ENCODE assay signal across 9 cellular contexts in the genomic region with DNA sequence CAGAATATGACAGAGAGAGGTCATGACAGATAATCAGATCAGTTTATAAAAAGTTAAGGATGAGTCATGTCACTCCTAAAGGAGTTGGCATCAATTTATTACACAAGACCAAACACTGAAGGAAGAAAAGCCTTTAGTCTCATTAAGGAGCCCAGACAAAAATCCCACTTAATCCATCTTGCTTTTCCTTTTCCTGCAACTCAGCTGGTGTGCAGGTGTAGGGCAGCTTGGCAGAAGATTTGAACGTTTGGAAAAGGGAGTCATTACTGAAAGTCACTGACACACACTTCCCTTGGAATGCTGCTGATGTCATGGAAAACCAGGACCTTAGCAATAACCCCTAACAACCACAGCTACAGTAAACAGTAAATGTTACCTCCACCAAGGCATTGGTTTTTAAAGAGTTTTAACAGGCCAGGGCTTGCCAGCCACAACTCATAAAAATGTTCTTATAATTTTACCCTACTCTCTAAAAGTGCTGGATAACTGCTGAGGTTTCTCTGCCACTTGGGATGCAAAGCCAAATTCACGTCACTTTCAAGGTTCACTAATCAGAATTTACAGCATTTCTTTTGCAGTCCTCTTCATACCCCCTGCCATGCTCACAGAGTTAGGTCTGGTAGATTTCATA.
A peak's percentile ranks its signal among the peaks of the same experiment; 100 is the strongest.
DNase-seq lines count a peak whose midpoint lies in the region; ATAC-seq and TF ChIP-seq lines count a peak whose summit lies in the region.
"Had no signal": no experiment of that assay in that cellular context is flagged by ENCODE, and none has a peak within 500 bp of the region (broad histone marks: within the 10 kb centered on the region; RNA-seq: fewer than 3 reads in every experiment).

No MANE protein-coding gene starts in this region.

- peak overlapping the region in 3 of 4 donors; percentile 42 to 85 (median 65) for H3K27ac ChIP-seq in Peyer's patch
- no peak overlapping the region for H3K27ac ChIP-seq in CD8-positive, alpha-beta memory T cell (ENCODE audit: low read depth, low read length)
- H3K27ac ChIP-seq: KMS-11 had no signal

- no peak for TF ChIP-seq CTCF in Peyer's patch (IDR thresholded peaks at IDR 0.05)
- TF ChIP-seq CTCF in progenitor cell of endocrine pancreas (IDR thresholded peaks at IDR 0.05; ENCODE audit: unreplicated experiment) = no peak

- H3K9me3 Mint-ChIP-seq in progenitor cell of endocrine pancreas (ENCODE audit: low read depth) = peaks cover 3% of the 10 kb centered on the region
- no peaks in the 10 kb centered on the region for H3K9me3 Mint-ChIP-seq in CD8-positive, alpha-beta memory T cell
- H3K9me3 Mint-ChIP-seq in activated T-cell treated with anti-CD3 and anti-CD28 coated beads, Interleukin-2, amount 50 U/mL, for 24 hours = no peaks in the 10 kb centered on the region

- H3K4me1 Mint-ChIP-seq in progenitor cell of endocrine pancreas (ENCODE audit: low read depth) = peaks cover 55% of the 10 kb centered on the region
- H3K4me1 Mint-ChIP-seq in CD8-positive, alpha-beta memory T cell = peaks cover 3 to 27% (median 10%) of the 10 kb centered on the region in 3 donors
- peaks cover 27% of the 10 kb centered on the region for H3K4me1 Mint-ChIP-seq in activated T-cell treated with anti-CD3 and anti-CD28 coated beads, Interleukin-2, amount 50 U/mL, for 24 hours (ENCODE audit: low read depth)

- POLR2A ChIA-PET in CD8-positive, alpha-beta memory T cell (lab: Charles Lee) = no interaction called here

- H3K27me3 Mint-ChIP-seq in progenitor cell of endocrine pancreas = no peaks in the 10 kb centered on the region
- H3K27me3 Mint-ChIP-seq in CD8-positive, alpha-beta memory T cell = no peaks in the 10 kb centered on the region
- H3K27me3 Mint-ChIP-seq in activated T-cell treated with anti-CD3 and anti-CD28 coated beads, Interleukin-2, amount 50 U/mL, for 24 hours = no peaks in the 10 kb centered on the region

- H3K27me3 ChIP-seq in Peyer's patch = no peaks in the 10 kb centered on the region
- no peaks in the 10 kb centered on the region for H3K27me3 ChIP-seq in CD8-positive, alpha-beta memory T cell (ENCODE audit: insufficient read depth, low read length, poor library complexity, severe bottlenecking)

- H3K4me3 Mint-ChIP-seq in progenitor cell of endocrine pancreas (ENCODE audit: low read depth) = no peak overlapping the region
- no peak overlapping the region for H3K4me3 Mint-ChIP-seq in CD8-positive, alpha-beta memory T cell
- no peak overlapping the region for H3K4me3 Mint-ChIP-seq in activated T-cell treated with anti-CD3 and anti-CD28 coated beads, Interleukin-2, amount 50 U/mL, for 24 hours

- H3K4me3 ChIP-seq in Peyer's patch = no peak overlapping the region
- no peak overlapping the region for H3K4me3 ChIP-seq in CD8-positive, alpha-beta memory T cell (ENCODE audit: low read length)

- ATAC-seq in HG02763 (IDR thresholded peaks at IDR 0.05; ENCODE audit: unreplicated experiment) (no peak), GM21447 (IDR thresholded peaks at IDR 0.05; ENCODE audit: unreplicated experiment) (no peak)

- no peaks in the 10 kb centered on the region for H3K9me3 ChIP-seq in Peyer's patch
- no peaks in the 10 kb centered on the region for H3K9me3 ChIP-seq in CD8-positive, alpha-beta memory T cell (ENCODE audit: low read length)

- no peak for TF ChIP-seq POLR2A in Peyer's patch (IDR thresholded peaks at IDR 0.05)

- DNase-seq in H4 (ENCODE audit: low spot score) = peak; percentile 99
- peak in 1 of 3 donors; percentile 58 for DNase-seq in Peyer's patch
- peak; percentile 99 for DNase-seq in fibroblast of peridontal ligament (ENCODE audit: extremely low read depth)
- DNase-seq in progenitor cell of endocrine pancreas (ENCODE audit: low spot score, unreplicated experiment) = no peak
- DNase-seq in CD8-positive, alpha-beta memory T cell = no peak
- DNase-seq in activated T-cell treated with anti-CD3 and anti-CD28 coated beads, Interleukin-2, amount 50 U/mL, for 24 hours = no peak

- H3K36me3 ChIP-seq in Peyer's patch = no peaks in the 10 kb centered on the region
- H3K36me3 ChIP-seq in CD8-positive, alpha-beta memory T cell (ENCODE audit: insufficient read depth, low read length) = no peaks in the 10 kb centered on the region

- peak overlapping the region; percentile 73 for H3K27ac Mint-ChIP-seq in progenitor cell of endocrine pancreas
- H3K27ac Mint-ChIP-seq in CD8-positive, alpha-beta memory T cell = no peak overlapping the region
- no peak overlapping the region for H3K27ac Mint-ChIP-seq in activated T-cell treated with anti-CD3 and anti-CD28 coated beads, Interleukin-2, amount 50 U/mL, for 24 hours

- H3K36me3 Mint-ChIP-seq in progenitor cell of endocrine pancreas (ENCODE audit: insufficient read depth) = no peaks in the 10 kb centered on the region
- H3K36me3 Mint-ChIP-seq in CD8-positive, alpha-beta memory T cell = peaks cover 0 to 2% (median 0%) of the 10 kb centered on the region in 3 donors
- H3K36me3 Mint-ChIP-seq in activated T-cell treated with anti-CD3 and anti-CD28 coated beads, Interleukin-2, amount 50 U/mL, for 24 hours (ENCODE audit: low read depth) = no peaks in the 10 kb centered on the region

- CTCF ChIA-PET in CD8-positive, alpha-beta memory T cell (lab: Charles Lee) = no interaction called here

- peaks cover 0 to 61% (median 4%) of the 10 kb centered on the region in 4 donors for H3K4me1 ChIP-seq in Peyer's patch
- no peaks in the 10 kb centered on the region for H3K4me1 ChIP-seq in CD8-positive, alpha-beta memory T cell (ENCODE audit: insufficient read depth, low read length)

Comparison
In these comparisons a context has a peak if more than half of its experiments do, and no peak if none do; other contexts are left out.
1. DNase-seq: peak in H4 (single experiment) and fibroblast of peridontal ligament (single experiment); none in progenitor cell of endocrine pancreas (single experiment), CD8-positive, alpha-beta memory T cell (0 of 5) and activated T-cell treated with anti-CD3 and anti-CD28 coated beads, Interleukin-2, amount 50 U/mL, for 24 hours (single experiment).